ENCODE assay signal across 8 cellular contexts in genomic region chr10:934165-934564, GRCh38. TPM values are rescaled to one million over a fixed set of nuclear protein-coding genes. Genes with fewer than 3 reads are reported as not detected.
DNase-seq lines count a peak whose midpoint lies in the region; ATAC-seq and TF ChIP-seq lines count a peak whose summit lies in the region.
"Not testable (repeated sequence)": the region's sequence is repeated elsewhere in the genome, so short reads cannot be mapped to it uniquely, and the experiment has no call there.

No MANE protein-coding gene starts in this region.

- H3K79me2 ChIP-seq in Loucy (ENCODE audit: insufficient read depth, low read length) = peaks cover 25% of the 10 kb centered on the region

- H3K27me3 Mint-ChIP-seq in CD4-positive, CD25-positive, alpha-beta regulatory T cell; activated CD8-positive, alpha-beta T cell treated with anti-CD3 and anti-CD28 coated beads for 36 hours; activated naive CD4-positive, alpha-beta T cell treated with anti-CD3 and anti-CD28 coated beads, Interleukin-2, amount 50 U/mL, for 24 hours; naive thymus-derived CD4-positive, alpha-beta T cell; neural crest cell (ENCODE audit: low read depth); type B pancreatic cell: not testable (repeated sequence)
- peaks cover 20% of the 10 kb centered on the region for H3K27me3 Mint-ChIP-seq in endothelial cell (ENCODE audit: unreplicated experiment)

- DNase-seq in CD4-positive, CD25-positive, alpha-beta regulatory T cell; activated CD8-positive, alpha-beta T cell treated with anti-CD3 and anti-CD28 coated beads for 36 hours; endothelial cell (ENCODE audit: low spot score); naive thymus-derived CD4-positive, alpha-beta T cell; neural crest cell (ENCODE audit: low read depth, low spot score); type B pancreatic cell (ENCODE audit: extremely low spot score, unreplicated experiment): not testable (repeated sequence)

- CTCF ChIA-PET in activated CD8-positive, alpha-beta T cell treated with anti-CD3 and anti-CD28 coated beads for 36 hours (lab: Charles Lee) = interaction anchor here (1.0 kb wide), 1 partner anchor 110 kb away, joined by 3 read pairs; no protein-coding TSS in a partner anchor
- CTCF ChIA-PET in naive thymus-derived CD4-positive, alpha-beta T cell (lab: Charles Lee) = not testable (repeated sequence)

- POLR2A ChIA-PET in activated CD8-positive, alpha-beta T cell treated with anti-CD3 and anti-CD28 coated beads for 36 hours (lab: Charles Lee) = interaction anchor here (2.2 kb wide), 1 partner anchor 55 kb away, joined by 9 read pairs; the partner anchor contains the start of gene GTPBP4
- POLR2A ChIA-PET in naive thymus-derived CD4-positive, alpha-beta T cell (lab: Charles Lee) = not testable (repeated sequence)

- not testable (repeated sequence) for H3K9me2 ChIP-seq in Loucy (replicated peaks; ENCODE audit: low read depth, low read length)

- intact Hi-C loops in activated CD8-positive, alpha-beta T cell treated with anti-CD3 and anti-CD28 coated beads for 36 hours (cut with micrococcal nuclease) = loop anchor here (5.0 kb wide), 1 partner anchor 118 kb away; no protein-coding TSS in a partner anchor
- intact Hi-C loops in naive thymus-derived CD4-positive, alpha-beta T cell (cut with micrococcal nuclease) = loop anchor here (5.0 kb wide), 3 partner anchors 482 to 797 kb away; partner anchors contain the start of gene ZMYND11 (in 1 of the 2)

- H3K4me1 Mint-ChIP-seq in CD4-positive, CD25-positive, alpha-beta regulatory T cell = peaks cover 8 to 24% (median 21%) of the 10 kb centered on the region in 4 donors
- peaks cover 24% of the 10 kb centered on the region for H3K4me1 Mint-ChIP-seq in activated CD8-positive, alpha-beta T cell treated with anti-CD3 and anti-CD28 coated beads for 36 hours (ENCODE audit: low read depth)
- H3K4me1 Mint-ChIP-seq in activated naive CD4-positive, alpha-beta T cell treated with anti-CD3 and anti-CD28 coated beads, Interleukin-2, amount 50 U/mL, for 24 hours = peaks cover 26% of the 10 kb centered on the region
- H3K4me1 Mint-ChIP-seq in endothelial cell (ENCODE audit: unreplicated experiment) (peaks cover 24% of the 10 kb centered on the region), neural crest cell (peaks cover 27% of the 10 kb centered on the region), type B pancreatic cell (ENCODE audit: unreplicated experiment) (peaks cover 24% of the 10 kb centered on the region)
- H3K4me1 Mint-ChIP-seq in naive thymus-derived CD4-positive, alpha-beta T cell = peaks cover 19 to 34% (median 28%) of the 10 kb centered on the region in 7 donors

- H2AFZ ChIP-seq in Loucy (ENCODE audit: low read length) = not testable (repeated sequence)

- H3K4me2 ChIP-seq in Loucy (ENCODE audit: low read depth, low read length, poor library complexity, severe bottlenecking) = peak overlapping the region; percentile 47

- H3K36me3 ChIP-seq in CD4-positive, CD25-positive, alpha-beta regulatory T cell (ENCODE audit: control insufficient read depth, insufficient read depth, low read length); Loucy (ENCODE audit: insufficient read depth, low read length); naive thymus-derived CD4-positive, alpha-beta T cell (ENCODE audit: control insufficient read depth in 2 of 3, insufficient read depth in 3 of 3, low read length in 3 of 3): not testable (repeated sequence)

- TF ChIP-seq CTCF in Loucy (conservative IDR thresholded peaks at IDR 0.05; ENCODE audit: low read length); activated CD8-positive, alpha-beta T cell treated with anti-CD3 and anti-CD28 coated beads for 36 hours (IDR thresholded peaks at IDR 0.05); endothelial cell (IDR thresholded peaks at IDR 0.05; ENCODE audit: unreplicated experiment); neural crest cell (conservative IDR thresholded peaks at IDR 0.05); type B pancreatic cell (conservative IDR thresholded peaks at IDR 0.05): not testable (repeated sequence)

- not testable (repeated sequence) for H3K27me3 ChIP-seq in CD4-positive, CD25-positive, alpha-beta regulatory T cell (ENCODE audit: control insufficient read depth, insufficient read depth, low read length); Loucy (ENCODE audit: insufficient read depth, low read length, poor library complexity, severe bottlenecking); naive thymus-derived CD4-positive, alpha-beta T cell (ENCODE audit: control insufficient read depth in 2 of 2, insufficient read depth in 2 of 2, low read length in 2 of 2)

- peaks cover 14% of the 10 kb centered on the region for H3K4me1 ChIP-seq in CD4-positive, CD25-positive, alpha-beta regulatory T cell (ENCODE audit: control insufficient read depth, insufficient read depth, low read length, poor library complexity, severe bottlenecking)
- H3K4me1 ChIP-seq in Loucy (ENCODE audit: insufficient read depth, low read length, poor library complexity, severe bottlenecking) = peaks cover 23% of the 10 kb centered on the region
- H3K4me1 ChIP-seq in naive thymus-derived CD4-positive, alpha-beta T cell (ENCODE audit: control insufficient read depth in 2 of 2, insufficient read depth in 2 of 2, low read length in 2 of 2) = peaks cover 8 to 10% of the 10 kb centered on the region in 2 donors

- H3K4me3 Mint-ChIP-seq in CD4-positive, CD25-positive, alpha-beta regulatory T cell = peak overlapping the region; percentile 73 to 90 (median 84)
- H3K4me3 Mint-ChIP-seq in activated CD8-positive, alpha-beta T cell treated with anti-CD3 and anti-CD28 coated beads for 36 hours = peak overlapping the region; percentile 10
- not testable (repeated sequence) for H3K4me3 Mint-ChIP-seq in activated naive CD4-positive, alpha-beta T cell treated with anti-CD3 and anti-CD28 coated beads, Interleukin-2, amount 50 U/mL, for 24 hours
- H3K4me3 Mint-ChIP-seq in endothelial cell (ENCODE audit: unreplicated experiment) (peak overlapping the region; percentile 39), neural crest cell (peak overlapping the region; percentile 84), type B pancreatic cell (peak overlapping the region; percentile 70)
- H3K4me3 Mint-ChIP-seq in naive thymus-derived CD4-positive, alpha-beta T cell = peak overlapping the region in 5 of 10 donors; percentile 19 to 56 (median 32)

- not testable (repeated sequence) for H3K4me3 ChIP-seq in CD4-positive, CD25-positive, alpha-beta regulatory T cell (ENCODE audit: low read depth, low read length); Loucy (ENCODE audit: low read length, poor library complexity, severe bottlenecking); naive thymus-derived CD4-positive, alpha-beta T cell (ENCODE audit: low read length)

- H3K9me3 ChIP-seq in CD4-positive, CD25-positive, alpha-beta regulatory T cell (ENCODE audit: control insufficient read depth in 2 of 2, low read length in 2 of 2); Loucy (ENCODE audit: insufficient read depth, low read depth, low read length); naive thymus-derived CD4-positive, alpha-beta T cell (ENCODE audit: control insufficient read depth in 2 of 3, low read length in 3 of 3): not testable (repeated sequence)

- not testable (repeated sequence) for H3K36me3 Mint-ChIP-seq in CD4-positive, CD25-positive, alpha-beta regulatory T cell; activated naive CD4-positive, alpha-beta T cell treated with anti-CD3 and anti-CD28 coated beads, Interleukin-2, amount 50 U/mL, for 24 hours; naive thymus-derived CD4-positive, alpha-beta T cell; neural crest cell (ENCODE audit: low read depth); type B pancreatic cell
- H3K36me3 Mint-ChIP-seq in activated CD8-positive, alpha-beta T cell treated with anti-CD3 and anti-CD28 coated beads for 36 hours (ENCODE audit: low read depth) = peaks cover 12% of the 10 kb centered on the region
- H3K36me3 Mint-ChIP-seq in endothelial cell (ENCODE audit: low read depth, unreplicated experiment) = peaks cover 15% of the 10 kb centered on the region

- not testable (repeated sequence) for H3K9me3 Mint-ChIP-seq in CD4-positive, CD25-positive, alpha-beta regulatory T cell; activated CD8-positive, alpha-beta T cell treated with anti-CD3 and anti-CD28 coated beads for 36 hours; activated naive CD4-positive, alpha-beta T cell treated with anti-CD3 and anti-CD28 coated beads, Interleukin-2, amount 50 U/mL, for 24 hours; endothelial cell (ENCODE audit: unreplicated experiment); naive thymus-derived CD4-positive, alpha-beta T cell; neural crest cell; type B pancreatic cell

- not testable (repeated sequence) for H3K27ac ChIP-seq in CD4-positive, CD25-positive, alpha-beta regulatory T cell (ENCODE audit: insufficient read depth, low read length, poor library complexity, severe bottlenecking); naive thymus-derived CD4-positive, alpha-beta T cell (ENCODE audit: low read depth, low read length)

- H3K27ac Mint-ChIP-seq in CD4-positive, CD25-positive, alpha-beta regulatory T cell = peak overlapping the region in 1 of 3 donors; percentile 71
- not testable (repeated sequence) for H3K27ac Mint-ChIP-seq in activated CD8-positive, alpha-beta T cell treated with anti-CD3 and anti-CD28 coated beads for 36 hours; endothelial cell (ENCODE audit: unreplicated experiment); neural crest cell (ENCODE audit: unreplicated experiment)
- H3K27ac Mint-ChIP-seq in activated naive CD4-positive, alpha-beta T cell treated with anti-CD3 and anti-CD28 coated beads, Interleukin-2, amount 50 U/mL, for 24 hours = peak overlapping the region; percentile 85
- peak overlapping the region in 7 of 9 donors; percentile 17 to 86 (median 51) for H3K27ac Mint-ChIP-seq in naive thymus-derived CD4-positive, alpha-beta T cell
- peak overlapping the region; percentile 53 for H3K27ac Mint-ChIP-seq in type B pancreatic cell

- H3F3A ChIP-seq in Loucy (ENCODE audit: low read depth) = not testable (repeated sequence)

- ATAC-seq in CD4-positive, CD25-positive, alpha-beta regulatory T cell (ENCODE audit: low read depth in 2 of 2); activated CD8-positive, alpha-beta T cell treated with anti-CD3 and anti-CD28 coated beads for 36 hours; naive thymus-derived CD4-positive, alpha-beta T cell: not testable (repeated sequence)

- peaks cover 15% of the 10 kb centered on the region for H4K20me1 ChIP-seq in Loucy (ENCODE audit: insufficient read depth, low read length, poor library complexity, severe bottlenecking)

- not testable (repeated sequence) for H3K9ac ChIP-seq in Loucy (ENCODE audit: low read depth, low read length, poor library complexity, severe bottlenecking)

RNA-seq across cellular contexts. Expression of gene LARP4B, which starts 2.7 kb away (rescaled TPM):
- total RNA-seq in CD4-positive, CD25-positive, alpha-beta regulatory T cell = 82.0 TPM
- 10 to 100 TPM; 20.5 to 32.1 (median 27.3) TPM for polyA plus RNA-seq in CD4-positive, CD25-positive, alpha-beta regulatory T cell
- 100 to 1,000 TPM; 101 to 104 TPM for total RNA-seq in activated CD8-positive, alpha-beta T cell treated with anti-CD3 and anti-CD28 coated beads for 36 hours
- total RNA-seq in endothelial cell (ENCODE audit: unreplicated experiment) = 91.8 TPM
- total RNA-seq in naive thymus-derived CD4-positive, alpha-beta T cell = 100 to 1,000 TPM in 2 of 5 experiments, 10 to 100 TPM in 3; 65.2 to 114 (median 96.9) TPM
- polyA plus RNA-seq in naive thymus-derived CD4-positive, alpha-beta T cell = 10 to 100 TPM; 31.9 to 39.8 TPM
- total RNA-seq in neural crest cell = 75.2 and 75.4 TPM in 2 replicates
- total RNA-seq in type B pancreatic cell (ENCODE audit: low replicate concordance) = 82.1 and 96.4 TPM in 2 replicates

RNA-seq across cellular contexts. Expression of gene GTPBP4, which starts 54.1 kb away (rescaled TPM):
- 50.7 TPM for total RNA-seq in CD4-positive, CD25-positive, alpha-beta regulatory T cell
- 10 to 100 TPM; 15.9 to 30.4 (median 19.7) TPM for polyA plus RNA-seq in CD4-positive, CD25-positive, alpha-beta regulatory T cell
- total RNA-seq in activated CD8-positive, alpha-beta T cell treated with anti-CD3 and anti-CD28 coated beads for 36 hours = 100 to 1,000 TPM; 119 to 128 TPM
- 46.2 TPM for total RNA-seq in endothelial cell (ENCODE audit: unreplicated experiment)
- total RNA-seq in naive thymus-derived CD4-positive, alpha-beta T cell = 10 to 100 TPM; 39.0 to 81.8 (median 45.2) TPM
- 10 to 100 TPM; 17.4 to 23.4 TPM for polyA plus RNA-seq in naive thymus-derived CD4-positive, alpha-beta T cell
- total RNA-seq in neural crest cell = 69.6 and 79.8 TPM in 2 replicates
- total RNA-seq in type B pancreatic cell (ENCODE audit: low replicate concordance) = 57.8 and 65.9 TPM in 2 replicates
